In the genomic region with DNA sequence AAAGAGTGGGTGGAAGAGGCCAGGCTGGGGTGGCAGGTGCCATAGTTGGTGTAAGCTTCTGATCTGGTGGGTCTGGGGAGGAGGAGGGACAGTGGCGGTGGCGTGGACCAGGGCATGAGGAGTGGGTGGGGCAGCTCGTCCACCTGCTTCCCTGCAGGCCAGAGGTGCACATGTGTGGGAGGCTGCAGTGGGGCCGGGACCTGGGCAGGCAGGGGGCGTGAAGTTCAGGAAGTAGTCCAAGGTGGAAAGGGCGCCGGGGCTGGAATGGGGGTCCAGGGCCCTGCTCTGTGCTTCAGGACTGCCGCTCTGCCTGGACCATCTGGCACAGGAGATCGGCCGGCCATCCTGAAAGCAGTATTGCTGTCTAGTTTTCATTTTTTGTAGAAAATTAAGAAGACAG, we compare ENCODE assay signal across 17 cellular contexts. TPM values are rescaled to one million over a fixed set of nuclear protein-coding genes. Genes with fewer than 3 reads are reported as not detected.
"Had no signal": no experiment of that assay in that cellular context is flagged by ENCODE, and none has a peak within 500 bp of the region (broad histone marks: within the 10 kb centered on the region; RNA-seq: fewer than 3 reads in every experiment).

No MANE protein-coding gene starts in this region.

- H3K4me3 ChIP-seq: ascending aorta, left lung, neural progenitor cell had no signal

- H3K4me1 Mint-ChIP-seq: activated naive CD8-positive, alpha-beta T cell treated with anti-CD3 and anti-CD28 coated beads, Interleukin-2, amount 50 U/mL, for 24 hours had no signal

- ATAC-seq: activated naive CD8-positive, alpha-beta T cell treated with anti-CD3 and anti-CD28 coated beads, Interleukin-2, amount 50 U/mL, for 24 hours; left lung had no signal

- H3K36me3 Mint-ChIP-seq: neural progenitor cell had no signal

- H3K4me3 Mint-ChIP-seq: activated naive CD8-positive, alpha-beta T cell treated with anti-CD3 and anti-CD28 coated beads, Interleukin-2, amount 50 U/mL, for 24 hours; neural progenitor cell had no signal

- H3K9me3 Mint-ChIP-seq: activated naive CD8-positive, alpha-beta T cell treated with anti-CD3 and anti-CD28 coated beads, Interleukin-2, amount 50 U/mL, for 24 hours had no signal

- H3K36me3 ChIP-seq: ascending aorta, left lung, neural progenitor cell had no signal

- H3K27ac ChIP-seq: ascending aorta, left lung, neural progenitor cell, parathyroid adenoma had no signal

- FAIRE-seq: bronchial epithelial cell, endothelial cell of umbilical vein, TTC549 had no signal

- H3K9me3 ChIP-seq: ascending aorta, left lung had no signal

- H3K4me1 ChIP-seq: ascending aorta, neural progenitor cell, parathyroid adenoma had no signal

- H3K27ac Mint-ChIP-seq: activated naive CD8-positive, alpha-beta T cell treated with anti-CD3 and anti-CD28 coated beads, Interleukin-2, amount 50 U/mL, for 24 hours; neural progenitor cell had no signal

- H3K9ac ChIP-seq: neural progenitor cell, parathyroid adenoma had no signal

- DNase-seq: activated CD4-positive, alpha-beta T cell treated with anti-CD3 and anti-CD28 coated beads, Interleukin-2, amount 50 U/mL, for 1 hour; activated CD4-positive, CD25-positive, alpha-beta regulatory T cell; activated gamma-delta T cell; activated naive CD8-positive, alpha-beta T cell treated with anti-CD3 and anti-CD28 coated beads, Interleukin-2, amount 50 U/mL, for 24 hours; foreskin melanocyte; islet precursor cell; retina; substantia nigra; T-helper 2 cell had no signal

- H3K27me3 Mint-ChIP-seq: activated naive CD8-positive, alpha-beta T cell treated with anti-CD3 and anti-CD28 coated beads, Interleukin-2, amount 50 U/mL, for 24 hours had no signal

RNA-seq across cellular contexts. Expression of a gene that starts 15.9 kb away (rescaled TPM):
- total RNA-seq: ascending aorta had no signal

RNA-seq across cellular contexts. Expression of a gene that starts 16.0 kb away (rescaled TPM):
- total RNA-seq: ascending aorta, bronchial epithelial cell had no signal
- polyA plus RNA-seq: endothelial cell of umbilical vein, urinary bladder had no signal
